ENCODE assay signal across 12 cellular contexts in the genomic region with DNA sequence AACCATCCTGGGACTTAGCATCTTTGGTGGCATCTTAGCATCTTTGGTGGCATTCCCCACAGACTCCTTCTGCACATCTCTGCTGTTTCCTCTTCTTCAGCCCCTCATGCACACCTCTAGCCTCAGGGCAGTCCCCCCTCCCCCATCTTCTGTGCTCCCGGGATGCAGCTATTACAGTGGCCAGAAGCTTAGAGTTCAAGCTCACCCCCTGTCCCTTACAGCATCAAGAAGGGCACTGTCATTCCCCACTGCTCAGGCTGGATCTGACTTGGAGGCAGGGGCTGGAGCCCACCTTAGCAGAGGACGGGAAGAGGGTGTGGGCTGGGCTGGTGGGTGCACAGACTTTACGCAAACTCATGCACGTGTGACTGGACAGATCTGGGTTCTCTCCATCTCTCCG. TPM values are rescaled to one million over a fixed set of nuclear protein-coding genes. Genes with fewer than 3 reads are reported as not detected.
DNase-seq lines count a peak whose midpoint lies in the region; ATAC-seq and TF ChIP-seq lines count a peak whose summit lies in the region.
"Had no signal": no experiment of that assay in that cellular context is flagged by ENCODE, and none has a peak within 500 bp of the region (broad histone marks: within the 10 kb centered on the region; RNA-seq: fewer than 3 reads in every experiment).

No MANE protein-coding gene starts in this region.

- no peak for TF ChIP-seq CTCF in breast epithelium (IDR thresholded peaks at IDR 0.05)

- TF ChIP-seq POLR2A in breast epithelium (IDR thresholded peaks at IDR 0.05), result no peak

- no peaks in the 10 kb centered on the region for H3K9me3 ChIP-seq in HUES64 (ENCODE audit: insufficient read depth, low read depth, low read length)
- no peaks in the 10 kb centered on the region for H3K9me3 ChIP-seq in breast epithelium
- H3K9me3 ChIP-seq in iPS-20b (ENCODE audit: insufficient read depth, low read depth, low read length), result no peaks in the 10 kb centered on the region

- peak overlapping the region; percentile 67 for H3K4me3 ChIP-seq in HUES64 (ENCODE audit: low read length)
- peak overlapping the region in 2 of 3 donors; percentile 52 to 72 for H3K4me3 ChIP-seq in breast epithelium
- H3K4me3 ChIP-seq in iPS-20b (ENCODE audit: low read length), result peak overlapping the region; percentile 81

- H3K4me1 ChIP-seq in HUES64 (ENCODE audit: insufficient read depth, low read length) (peaks cover 7% of the 10 kb centered on the region; the same call in 1 of the 2 replicates), breast epithelium (peaks cover 11 to 27% of the 10 kb centered on the region in 2 donors), iPS-20b (ENCODE audit: insufficient read depth, low read length) (peaks cover 10% of the 10 kb centered on the region; the same call in 1 of the 2 replicates)

- 16% methylated on average over 5 of the region's 5 CpGs for WGBS in HUES64

- H3K36me3 ChIP-seq in HUES64 (ENCODE audit: insufficient read depth, low read length) (no peaks in the 10 kb centered on the region), breast epithelium (no peaks in the 10 kb centered on the region), iPS-20b (ENCODE audit: insufficient read depth, low read depth, low read length) (no peaks in the 10 kb centered on the region)

- no peak overlapping the region for H3K27ac ChIP-seq in HUES64 (ENCODE audit: low read depth, low read length)
- H3K27ac ChIP-seq in breast epithelium, result peak overlapping the region; percentile 78 to 89
- no peak overlapping the region for H3K27ac ChIP-seq in iPS-20b (ENCODE audit: low read length)

- DNase-seq in breast epithelium (ENCODE audit: low spot score in 2 of 2), result no peak
- DNase-seq in sciatic nerve (ENCODE audit: low spot score), result no peak
- DNase-seq in OCI-M2 (lab: John Stamatoyannopoulos, UW; ENCODE audit: unreplicated experiment), result no peak
- DNase-seq in stimulated activated CD4-positive, alpha-beta T cell treated with anti-CD3 and anti-CD28 coated beads, Interleukin-2, amount 100 ng/mL, for 24 hours, result no peak
- no peak for DNase-seq in mucosa of gallbladder (ENCODE audit: low spot score)
- DNase-seq: activated T-cell treated with anti-CD3 and anti-CD28 coated beads, Interleukin-2, amount 50 U/mL, for 72 hours; stimulated activated CD4-positive, alpha-beta T cell treated with anti-CD3 and anti-CD28 coated beads, Interleukin-12 subunit alpha, Interleukin-12 subunit beta, amount 100 ng/mL, for 4 hours had no signal

- no peak overlapping the region for H3K9ac ChIP-seq in HUES64 (ENCODE audit: low read depth, low read length)
- H3K9ac ChIP-seq in iPS-20b (ENCODE audit: low read depth, low read length), result no peak overlapping the region

- H3K27me3 ChIP-seq in HUES64 (ENCODE audit: insufficient read depth, low read length), result peaks cover 35% of the 10 kb centered on the region
- H3K27me3 ChIP-seq in breast epithelium, result peaks cover 0 to 4% of the 10 kb centered on the region in 2 donors
- H3K27me3 ChIP-seq in iPS-20b (ENCODE audit: insufficient read depth, low read length), result peaks cover 45% of the 10 kb centered on the region

- intact Hi-C loops in breast epithelium (cut with DNase I; ENCODE audit: low total_unique reads) (no loop called here), sciatic nerve (cut with DNase I) (no loop called here)

- ATAC-seq in sciatic nerve, result peak; percentile 12
- no peak for ATAC-seq in HG03378 (IDR thresholded peaks at IDR 0.05; ENCODE audit: unreplicated experiment)
- ATAC-seq: activated T-cell treated with anti-CD3 and anti-CD28 coated beads, Interleukin-2, amount 50 U/mL, for 72 hours had no signal

RNA-seq across cellular contexts. Expression of a gene that starts 0.7 kb away (rescaled TPM):
- polyA plus RNA-seq in HUES64 (2013, experiment 1 of 2), result 1.2 TPM
- polyA plus RNA-seq in HUES64 (2013, experiment 2 of 2), result 1.3 TPM
- total RNA-seq in breast epithelium (10 to 100 TPM in 1 of 3 donors, 1 to 10 TPM in 1, not detected in 1; 8.2 to 32.8 TPM), sciatic nerve (0.27 TPM), mucosa of gallbladder (92.7 TPM)
- total RNA-seq: activated T-cell treated with anti-CD3 and anti-CD28 coated beads, Interleukin-2, amount 50 U/mL, for 72 hours; chondrocyte; mononuclear cell had no signal

RNA-seq across cellular contexts. Expression of a gene that starts 13.8 kb away (rescaled TPM):
- 15.3 TPM for polyA plus RNA-seq in HUES64 (2013, experiment 1 of 2)
- 12.9 TPM for polyA plus RNA-seq in HUES64 (2013, experiment 2 of 2)
- total RNA-seq in breast epithelium (10 to 100 TPM; 52.4 to 62.3 (median 58.4) TPM), sciatic nerve (37.5 TPM), mucosa of gallbladder (70.0 TPM)

RNA-seq across cellular contexts. Expression of a gene that starts 24.9 kb away (rescaled TPM):
- polyA plus RNA-seq in HUES64 (2013, experiment 1 of 2), result 0.25 TPM
- polyA plus RNA-seq in HUES64 (2013, experiment 2 of 2), result 1.3 TPM
- total RNA-seq in breast epithelium, result 1 to 10 TPM in 2 of 3 donors, under 1 TPM in 1; 0.66 to 1.9 (median 1.3) TPM
- total RNA-seq in sciatic nerve, result 3.3 TPM
- total RNA-seq in mucosa of gallbladder, result 4.6 TPM

RNA-seq across cellular contexts. Expression of a gene that starts 27.3 kb away (rescaled TPM):
- 2.1 TPM for polyA plus RNA-seq in HUES64 (2013, experiment 1 of 2)
- 2.5 TPM for polyA plus RNA-seq in HUES64 (2013, experiment 2 of 2)
- total RNA-seq in breast epithelium (1 to 10 TPM in 2 of 3 donors, under 1 TPM in 1; 0.32 to 2.6 (median 2.3) TPM), sciatic nerve (0.36 TPM), mucosa of gallbladder (0.26 TPM)

RNA-seq across cellular contexts. Expression of a gene that starts 54.5 kb away (rescaled TPM):
- 17.4 TPM for polyA plus RNA-seq in HUES64 (2013, experiment 1 of 2)
- polyA plus RNA-seq in HUES64 (2013, experiment 2 of 2), result 19.1 TPM
- 10 to 100 TPM; 33.6 to 39.0 (median 35.1) TPM for total RNA-seq in breast epithelium
- total RNA-seq in sciatic nerve, result 33.3 TPM
- 35.4 TPM for total RNA-seq in mucosa of gallbladder

Comparison
In these comparisons a context has a peak if more than half of its experiments do, and no peak if none do; other contexts are left out.
1. H3K27ac ChIP-seq: peak in breast epithelium (2 of 2); none in HUES64 (single experiment) and iPS-20b (single experiment).
2. Peak in every context shown above with its lines, with median percentiles within 50 percentile points of each other: H3K4me3 ChIP-seq.